8 cellular contexts compared by ENCODE assay signal in the genomic region with DNA sequence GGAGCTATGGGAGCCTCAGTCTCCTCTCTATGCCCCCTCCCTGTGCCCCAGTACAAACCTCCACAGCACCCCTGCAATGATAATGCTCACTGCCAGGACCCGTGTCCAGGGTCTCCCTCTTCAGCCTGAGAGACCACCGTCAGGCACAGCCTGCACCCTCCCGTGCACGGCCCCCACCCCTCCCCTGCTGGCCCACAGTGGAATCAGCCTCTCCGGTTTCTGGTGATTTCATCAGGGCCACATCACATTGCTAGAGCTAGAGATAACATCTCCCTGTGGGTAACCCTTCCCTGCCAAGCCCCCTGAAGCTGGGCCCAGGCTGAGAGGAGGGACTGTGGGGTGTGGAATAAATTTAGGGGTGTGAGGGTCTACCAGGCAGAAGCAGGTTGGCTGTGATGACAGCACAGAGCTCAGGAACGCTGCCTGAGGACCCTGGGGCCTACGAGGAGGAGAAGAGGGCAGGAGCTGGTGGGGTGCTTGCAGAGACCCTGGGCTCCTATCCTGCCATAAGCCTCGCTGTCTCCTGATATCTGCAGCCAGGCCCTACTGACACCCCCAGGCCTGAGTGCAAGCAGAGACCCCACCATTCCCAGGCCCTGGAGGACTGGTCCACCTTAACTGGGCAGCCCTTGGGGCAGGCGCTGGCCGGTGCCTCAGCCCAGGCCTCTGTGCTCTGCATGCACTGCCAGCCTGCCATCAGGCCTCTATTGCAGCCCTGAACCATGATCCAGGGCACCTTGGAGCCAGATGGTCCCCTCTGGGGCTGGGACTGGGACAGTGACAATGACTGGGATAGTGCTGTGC. TPM values are rescaled to one million over a fixed set of nuclear protein-coding genes. Genes with fewer than 3 reads are reported as not detected.
DNase-seq lines count a peak whose midpoint lies in the region; ATAC-seq, FAIRE-seq and TF ChIP-seq lines count a peak whose summit lies in the region.

A gene (plus strand): TSS at position 378 of the 804 bp plus-strand sequence. CDS start 345 bp downstream, at position 723.

- peaks cover 68% of the 10 kb centered on the region for H3K4me1 ChIP-seq in BLaER1

- H3K27ac ChIP-seq in BLaER1: no peak within 1 kb of the TSS
- H3K27ac ChIP-seq in HL-60 (replicated peaks): no peak within 1 kb of the TSS

- H3K27me3 ChIP-seq in BLaER1 (peaks cover 18% of the 10 kb centered on the region), HL-60 (ENCODE audit: insufficient read depth, poor library complexity, severe bottlenecking) (no peaks in the 10 kb centered on the region)

- FAIRE-seq in GM12892 (lab: Jason Lieb, UNC): no peak

- peaks cover 14% of the 10 kb centered on the region; the same call in 1 of the 2 replicates for H4K20me1 ChIP-seq in BLaER1

- H3K4me3 ChIP-seq in BLaER1 (no peak within 1 kb of the TSS), HL-60 (replicated peaks; ENCODE audit: insufficient read depth, low read length) (no peak within 1 kb of the TSS)

- H3K4me2 ChIP-seq in BLaER1: peak within 1 kb of the TSS; percentile 100

- no peak for TF ChIP-seq POLR2A in GM12892 (IDR thresholded peaks at IDR 0.05; ENCODE audit: low read depth, low read length)

- no peak within 1 kb of the TSS for H3K9ac ChIP-seq in BLaER1

- peak within 1 kb of the TSS; percentile 91 for H3K27ac Mint-ChIP-seq in activated naive CD4-positive, alpha-beta T cell treated with anti-CD3 and anti-CD28 coated beads, Interleukin-2, amount 50 U/mL, for 24 hours
- H3K27ac Mint-ChIP-seq in memory B cell: peak within 1 kb of the TSS; percentile 91

- no peaks in the 10 kb centered on the region for H3K9me3 Mint-ChIP-seq in activated naive CD4-positive, alpha-beta T cell treated with anti-CD3 and anti-CD28 coated beads, Interleukin-2, amount 50 U/mL, for 24 hours
- H3K9me3 Mint-ChIP-seq in memory B cell: no peaks in the 10 kb centered on the region

- no peaks in the 10 kb centered on the region for H3K36me3 ChIP-seq in BLaER1

- DNase-seq in HL-60 (ENCODE audit: low read depth in 1 of 2, low spot score in 1 of 2) (peak in 1 of 2 experiments; percentile 44), memory B cell (ENCODE audit: low spot score in 2 of 2) (no peak), NCI-H1436 (lab: John Stamatoyannopoulos, UW) (no peak), GM12892 (ENCODE audit: insufficient read length) (no peak), DMS79 treated with DMSO at 0.1 percent for 48 hours (lab: John Stamatoyannopoulos, UW) (no peak), NCI-H526 (lab: John Stamatoyannopoulos, UW) (no peak)

- no peaks in the 10 kb centered on the region for H3K27me3 Mint-ChIP-seq in activated naive CD4-positive, alpha-beta T cell treated with anti-CD3 and anti-CD28 coated beads, Interleukin-2, amount 50 U/mL, for 24 hours
- no peaks in the 10 kb centered on the region for H3K27me3 Mint-ChIP-seq in memory B cell

- H3K36me3 Mint-ChIP-seq in activated naive CD4-positive, alpha-beta T cell treated with anti-CD3 and anti-CD28 coated beads, Interleukin-2, amount 50 U/mL, for 24 hours: no peaks in the 10 kb centered on the region
- no peaks in the 10 kb centered on the region for H3K36me3 Mint-ChIP-seq in memory B cell

- H3K4me1 Mint-ChIP-seq in activated naive CD4-positive, alpha-beta T cell treated with anti-CD3 and anti-CD28 coated beads, Interleukin-2, amount 50 U/mL, for 24 hours: peaks cover 47% of the 10 kb centered on the region
- H3K4me1 Mint-ChIP-seq in memory B cell: peaks cover 19% of the 10 kb centered on the region

- H3K9me3 ChIP-seq in BLaER1: no peaks in the 10 kb centered on the region

- peak within 1 kb of the TSS; percentile 63 for H3K4me3 Mint-ChIP-seq in activated naive CD4-positive, alpha-beta T cell treated with anti-CD3 and anti-CD28 coated beads, Interleukin-2, amount 50 U/mL, for 24 hours
- H3K4me3 Mint-ChIP-seq in memory B cell: peak within 1 kb of the TSS; percentile 75

- TF ChIP-seq CTCF in HL-60 (IDR thresholded peaks at IDR 0.05; ENCODE audit: insufficient read depth, low read length): peak; percentile 10

- no peak for ATAC-seq in memory B cell (ENCODE audit: low read depth)

RNA-seq across cellular contexts. Expression of the gene that starts here (rescaled TPM):
- polyA plus RNA-seq in GM12892 (2012; ENCODE audit: missing spikeins): 0.47 TPM
